ENCODE assay signal across 8 cellular contexts in the genomic region with DNA sequence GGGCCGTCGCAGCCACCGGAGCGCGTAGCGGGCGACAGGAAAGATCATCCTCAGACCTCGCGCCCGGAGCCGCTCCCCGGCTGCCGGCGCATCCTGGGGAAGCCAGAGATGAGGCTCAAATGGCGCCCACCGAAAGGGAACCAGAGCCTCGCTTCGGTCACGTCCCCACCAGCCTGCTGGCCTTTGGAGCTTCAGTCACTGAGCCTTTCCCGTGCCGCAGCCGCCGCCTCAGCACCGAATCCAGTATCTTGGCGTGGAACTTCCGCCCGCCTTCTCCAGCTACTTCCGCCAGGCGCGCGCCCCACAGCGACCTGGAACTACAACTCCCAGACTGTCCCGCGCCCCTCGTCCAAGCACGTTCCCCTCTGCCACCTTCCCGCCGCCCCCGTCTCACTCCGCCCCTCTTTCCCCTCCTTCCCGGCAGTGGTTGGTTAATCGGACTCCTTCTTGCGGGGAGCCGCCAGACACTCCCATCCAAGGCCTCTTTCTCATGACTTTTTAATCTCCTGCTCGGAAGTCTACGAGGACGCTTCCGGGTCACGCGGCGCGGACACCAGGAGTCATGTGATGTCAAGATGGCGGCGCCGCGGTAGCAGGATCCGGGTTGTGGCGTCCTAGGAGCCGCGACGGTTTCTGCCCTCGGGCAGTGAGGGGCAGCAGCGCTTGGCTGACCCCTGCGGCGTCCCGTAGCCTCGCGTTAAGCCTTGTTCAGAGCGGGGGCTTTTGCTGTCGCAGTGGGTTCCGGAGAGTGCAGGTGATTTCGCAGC. TPM values are rescaled to one million over a fixed set of nuclear protein-coding genes. Genes with fewer than 3 reads are reported as not detected.
DNase-seq lines count a peak whose midpoint lies in the region; ATAC-seq, FAIRE-seq and TF ChIP-seq lines count a peak whose summit lies in the region.

A gene with protein sequence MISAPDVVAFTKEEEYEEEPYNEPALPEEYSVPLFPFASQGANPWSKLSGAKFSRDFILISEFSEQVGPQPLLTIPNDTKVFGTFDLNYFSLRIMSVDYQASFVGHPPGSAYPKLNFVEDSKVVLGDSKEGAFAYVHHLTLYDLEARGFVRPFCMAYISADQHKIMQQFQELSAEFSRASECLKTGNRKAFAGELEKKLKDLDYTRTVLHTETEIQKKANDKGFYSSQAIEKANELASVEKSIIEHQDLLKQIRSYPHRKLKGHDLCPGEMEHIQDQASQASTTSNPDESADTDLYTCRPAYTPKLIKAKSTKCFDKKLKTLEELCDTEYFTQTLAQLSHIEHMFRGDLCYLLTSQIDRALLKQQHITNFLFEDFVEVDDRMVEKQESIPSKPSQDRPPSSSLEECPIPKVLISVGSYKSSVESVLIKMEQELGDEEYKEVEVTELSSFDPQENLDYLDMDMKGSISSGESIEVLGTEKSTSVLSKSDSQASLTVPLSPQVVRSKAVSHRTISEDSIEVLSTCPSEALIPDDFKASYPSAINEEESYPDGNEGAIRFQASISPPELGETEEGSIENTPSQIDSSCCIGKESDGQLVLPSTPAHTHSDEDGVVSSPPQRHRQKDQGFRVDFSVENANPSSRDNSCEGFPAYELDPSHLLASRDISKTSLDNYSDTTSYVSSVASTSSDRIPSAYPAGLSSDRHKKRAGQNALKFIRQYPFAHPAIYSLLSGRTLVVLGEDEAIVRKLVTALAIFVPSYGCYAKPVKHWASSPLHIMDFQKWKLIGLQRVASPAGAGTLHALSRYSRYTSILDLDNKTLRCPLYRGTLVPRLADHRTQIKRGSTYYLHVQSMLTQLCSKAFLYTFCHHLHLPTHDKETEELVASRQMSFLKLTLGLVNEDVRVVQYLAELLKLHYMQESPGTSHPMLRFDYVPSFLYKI (plus strand): TSS at position 563 of the 767 bp plus-strand sequence. CDS start 497 bp downstream, outside the sequence.
A gene with protein sequence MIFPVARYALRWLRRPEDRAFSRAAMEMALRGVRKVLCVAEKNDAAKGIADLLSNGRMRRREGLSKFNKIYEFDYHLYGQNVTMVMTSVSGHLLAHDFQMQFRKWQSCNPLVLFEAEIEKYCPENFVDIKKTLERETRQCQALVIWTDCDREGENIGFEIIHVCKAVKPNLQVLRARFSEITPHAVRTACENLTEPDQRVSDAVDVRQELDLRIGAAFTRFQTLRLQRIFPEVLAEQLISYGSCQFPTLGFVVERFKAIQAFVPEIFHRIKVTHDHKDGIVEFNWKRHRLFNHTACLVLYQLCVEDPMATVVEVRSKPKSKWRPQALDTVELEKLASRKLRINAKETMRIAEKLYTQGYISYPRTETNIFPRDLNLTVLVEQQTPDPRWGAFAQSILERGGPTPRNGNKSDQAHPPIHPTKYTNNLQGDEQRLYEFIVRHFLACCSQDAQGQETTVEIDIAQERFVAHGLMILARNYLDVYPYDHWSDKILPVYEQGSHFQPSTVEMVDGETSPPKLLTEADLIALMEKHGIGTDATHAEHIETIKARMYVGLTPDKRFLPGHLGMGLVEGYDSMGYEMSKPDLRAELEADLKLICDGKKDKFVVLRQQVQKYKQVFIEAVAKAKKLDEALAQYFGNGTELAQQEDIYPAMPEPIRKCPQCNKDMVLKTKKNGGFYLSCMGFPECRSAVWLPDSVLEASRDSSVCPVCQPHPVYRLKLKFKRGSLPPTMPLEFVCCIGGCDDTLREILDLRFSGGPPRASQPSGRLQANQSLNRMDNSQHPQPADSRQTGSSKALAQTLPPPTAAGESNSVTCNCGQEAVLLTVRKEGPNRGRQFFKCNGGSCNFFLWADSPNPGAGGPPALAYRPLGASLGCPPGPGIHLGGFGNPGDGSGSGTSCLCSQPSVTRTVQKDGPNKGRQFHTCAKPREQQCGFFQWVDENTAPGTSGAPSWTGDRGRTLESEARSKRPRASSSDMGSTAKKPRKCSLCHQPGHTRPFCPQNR (minus strand): TSS at position 264 of the 767 bp plus-strand sequence. CDS start 216 bp downstream, at position 48.

- POLR2A ChIA-PET in T-cell (lab: Charles Lee) = no interaction called here

- no peak within 1 kb of the TSS for H3K23ac ChIP-seq in trophoblast cell (ENCODE audit: low read length)

- peak within 1 kb of the TSS; percentile 40 for H2AK5ac ChIP-seq in trophoblast cell (ENCODE audit: low read length)

- H2AFZ ChIP-seq in trophoblast cell (ENCODE audit: insufficient read depth, low read length, poor library complexity) = peak within 1 kb of the TSS; percentile 93

- in situ Hi-C loops in transverse colon (cut with MboI; ENCODE audit: low pct_ligation_motif_present in 1 of 4, low pct_unique_long_range_greater_than_20kb in 1 of 4, low sequenced_read_pairs in 3 of 4) = no loop called here

- peak within 1 kb of the TSS; percentile 85 for H3K18ac ChIP-seq in trophoblast cell (ENCODE audit: low read length)

- H3K4me1 Mint-ChIP-seq in T-cell = peaks cover 74 to 84% (median 81%) of the 10 kb centered on the region in 3 donors

- DNase-seq in GM12891 (ENCODE audit: insufficient read length, low spot score) (peak; percentile 89), NCI-H1436 treated with DMSO at 0.1 percent for 48 hours (lab: John Stamatoyannopoulos, UW) (peak; percentile 85), T-cell (peak; percentile 92 to 99 (median 98)), cardiac septum (ENCODE audit: low spot score) (peak; percentile 98), trophoblast cell (peak; percentile 98 to 99), transverse colon (peak; percentile 98)

- H3K79me1 ChIP-seq in trophoblast cell (ENCODE audit: low read length) = peaks cover 9% of the 10 kb centered on the region

- peaks cover 18% of the 10 kb centered on the region for H3K79me2 ChIP-seq in trophoblast cell (ENCODE audit: control insufficient read depth, insufficient read depth, low read length, poor library complexity)

- peak within 1 kb of the TSS; percentile 85 for H2BK5ac ChIP-seq in trophoblast cell (ENCODE audit: low read depth, low read length, poor library complexity)

- H3K27ac ChIP-seq in adipose tissue (ENCODE audit: low read depth, low read length) (peak within 1 kb of the TSS; percentile 83), trophoblast cell (ENCODE audit: low read depth, low read length) (peak within 1 kb of the TSS; percentile 83), transverse colon (peak within 1 kb of the TSS; percentile 93 to 98 (median 94))

- H3K9ac ChIP-seq in trophoblast cell (ENCODE audit: low read length) = peak within 1 kb of the TSS; percentile 92

- H4K12ac ChIP-seq in trophoblast cell (ENCODE audit: low read depth, low read length) = peak within 1 kb of the TSS; percentile 96

- H3K4me3 ChIP-seq in trophoblast cell (ENCODE audit: low read depth, low read length) (peak within 1 kb of the TSS; percentile 93), transverse colon (peak within 1 kb of the TSS; percentile 74 to 97 (median 87))

- peak within 1 kb of the TSS; percentile 96 to 100 for H3K27ac Mint-ChIP-seq in T-cell

- peak within 1 kb of the TSS; percentile 66 for H3K4ac ChIP-seq in trophoblast cell (ENCODE audit: low read depth, low read length)

- H4K8ac ChIP-seq in trophoblast cell (ENCODE audit: low read depth, low read length) = peak within 1 kb of the TSS; percentile 99

- peak; percentile 76 for ATAC-seq in HG02840 (IDR thresholded peaks at IDR 0.05; ENCODE audit: low FRiP score, unreplicated experiment)
- peak; percentile 94 to 96 (median 96) for ATAC-seq in T-cell (replicated peaks in 1 of 4)

- H3K36me3 ChIP-seq in trophoblast cell (ENCODE audit: control insufficient read depth in 1 of 2, insufficient read depth in 2 of 2, low read length in 2 of 2) (peaks cover 19 to 31% of the 10 kb centered on the region in 2 experiments), transverse colon (peaks cover 0 to 8% (median 0%) of the 10 kb centered on the region in 4 donors)

- FAIRE-seq in GM12891 (lab: Jason Lieb, UNC) = peak; percentile 98

- WGBS in adipose tissue, 3 donors = 0 to 1% (median 0%) methylated on average over 63 to 72 of the region's 72 CpGs
- no CpG with 5 or more reads among the region's 72 CpGs for WGBS in trophoblast cell (ENCODE audit: extremely low coverage, insufficient coverage, insufficient read length)
- 0 to 1% methylated on average over 8 to 56 of the region's 72 CpGs for WGBS in transverse colon (ENCODE audit: low coverage in 1 of 2), 2 donors

- TF ChIP-seq EP300 in transverse colon (IDR thresholded peaks at IDR 0.05; ENCODE audit: low read depth) = peak; percentile 34

- peak within 1 kb of the TSS; percentile 23 for H2BK12ac ChIP-seq in trophoblast cell (ENCODE audit: low read length)

- peak within 1 kb of the TSS; percentile 88 for H3K4me2 ChIP-seq in trophoblast cell (ENCODE audit: low read length)

- H3K9me3 Mint-ChIP-seq in T-cell = peaks cover 0 to 4% (median 0%) of the 10 kb centered on the region in 3 donors

- peak within 1 kb of the TSS; percentile 84 for H4K91ac ChIP-seq in trophoblast cell (ENCODE audit: low read depth, low read length)

- peaks cover 34% of the 10 kb centered on the region for H3K36me3 Mint-ChIP-seq in T-cell

- H2BK120ac ChIP-seq in trophoblast cell (ENCODE audit: insufficient read depth, low read length, poor library complexity) = peak within 1 kb of the TSS; percentile 37

- peaks cover 15 to 17% of the 10 kb centered on the region in 2 experiments for H3K4me1 ChIP-seq in trophoblast cell (ENCODE audit: control insufficient read depth in 1 of 2, insufficient read depth in 2 of 2, low read length in 2 of 2)
- peaks cover 44 to 70% (median 62%) of the 10 kb centered on the region in 4 donors for H3K4me1 ChIP-seq in transverse colon

- H3K27me3 ChIP-seq in trophoblast cell (ENCODE audit: insufficient read depth, low read length) (no peaks in the 10 kb centered on the region), transverse colon (no peaks in the 10 kb centered on the region)

- no peaks in the 10 kb centered on the region for H3K27me3 Mint-ChIP-seq in T-cell

- CTCF ChIA-PET in T-cell (lab: Charles Lee) = interaction anchor here in 1 of 2 donors (0.6 kb wide), 1 partner anchor 881 kb away, joined by 3 read pairs; no protein-coding TSS in a partner anchor

- peak within 1 kb of the TSS; percentile 93 for H3K14ac ChIP-seq in trophoblast cell (ENCODE audit: low read length)

- H3K9me3 ChIP-seq in trophoblast cell (ENCODE audit: insufficient read depth, low read depth, low read length) = no peaks in the 10 kb centered on the region
- no peaks in the 10 kb centered on the region for H3K9me3 ChIP-seq in transverse colon

- peak within 1 kb of the TSS; percentile 92 to 96 (median 93) for H3K4me3 Mint-ChIP-seq in T-cell

- peak in 2 of 5 experiments; percentile 11 to 48 for TF ChIP-seq CTCF in transverse colon (IDR thresholded peaks at IDR 0.05)

- TF ChIP-seq POLR2A in GM12891 (IDR thresholded peaks at IDR 0.05; ENCODE audit: low read depth, low read length) (peak; percentile 64), transverse colon (IDR thresholded peaks at IDR 0.05) (peak; percentile 72)

- intact Hi-C loops in cardiac septum (cut with DNase I) (loop anchor here (2.0 to 5.0 kb wide), 4 partner anchors 47 to 90 kb away; a partner anchor contains a TSS), transverse colon (cut with DNase I; ENCODE audit: low total_unique reads) (no loop called here)

RNA-seq across cellular contexts. Expression of the first gene that starts in this region (rescaled TPM):
- polyA plus RNA-seq in GM12891 (2012; ENCODE audit: low read depth, missing spikeins) = 7.8 TPM
- 10 to 100 TPM; 38.7 to 46.4 (median 45.9) TPM for total RNA-seq in T-cell
- polyA plus RNA-seq in adipose tissue = 1 to 10 TPM; 3.6 to 5.1 (median 3.8) TPM
- total RNA-seq in cardiac septum = 9.9 TPM
- polyA plus RNA-seq in trophoblast cell (2013) = 10.4 and 10.8 TPM in 2 replicates
- 10 to 100 TPM; 12.1 to 20.6 (median 19.6) TPM for total RNA-seq in transverse colon

RNA-seq across cellular contexts. Expression of the second gene that starts in this region (rescaled TPM):
- polyA plus RNA-seq in GM12891 (2012; ENCODE audit: low read depth, missing spikeins) = 19.0 TPM
- 10 to 100 TPM; 34.0 to 60.4 (median 52.8) TPM for total RNA-seq in T-cell
- 10 to 100 TPM in 2 of 3 donors, 1 to 10 TPM in 1; 6.5 to 16.6 (median 12.5) TPM for polyA plus RNA-seq in adipose tissue
- 14.1 TPM for total RNA-seq in cardiac septum
- polyA plus RNA-seq in trophoblast cell (2013) = 18.1 and 19.5 TPM in 2 replicates
- 10 to 100 TPM; 12.0 to 79.0 (median 32.1) TPM for total RNA-seq in transverse colon

Comparison
In these comparisons a context has a peak if more than half of its experiments do, and no peak if none do; other contexts are left out.
1. Peak in every context shown above with its lines: DNase-seq, ATAC-seq, H3K4me3 ChIP-seq and H3K27ac ChIP-seq.